Comparison of ENCODE assay signal across 1 cellular context in genomic region chrX:37454537-37455285, GRCh38.
TF ChIP-seq lines count a peak whose summit lies in the region.

No MANE protein-coding gene starts in this region.

TF ChIP-seq in H1, 55 proteins besides CTCF, POLR2A, EP300 and RAD21:
- no peak for TF ChIP-seq TBP (IDR thresholded peaks at IDR 0.05; ENCODE audit: low read depth, low read length)
- TF ChIP-seq NANOG (IDR thresholded peaks at IDR 0.05; ENCODE audit: insufficient read depth, low read depth, low read length, poor library complexity, severe bottlenecking), result no peak
- TF ChIP-seq, protein P1, sequence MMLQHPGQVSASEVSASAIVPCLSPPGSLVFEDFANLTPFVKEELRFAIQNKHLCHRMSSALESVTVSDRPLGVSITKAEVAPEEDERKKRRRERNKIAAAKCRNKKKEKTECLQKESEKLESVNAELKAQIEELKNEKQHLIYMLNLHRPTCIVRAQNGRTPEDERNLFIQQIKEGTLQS (IDR thresholded peaks at IDR 0.05; ENCODE audit: insufficient read depth, low read depth, low read length), result no peak
- TF ChIP-seq CBX8 (IDR thresholded peaks at IDR 0.05; ENCODE audit: borderline replicate concordance, low read depth, low read length), result no peak
- no peak for TF ChIP-seq NRF1 (IDR thresholded peaks at IDR 0.05; ENCODE audit: low read depth, low read length)
- TF ChIP-seq KDM1A (IDR thresholded peaks at IDR 0.05; ENCODE audit: borderline replicate concordance, low read length), result no peak
- TF ChIP-seq CTBP2 (IDR thresholded peaks at IDR 0.05; ENCODE audit: borderline replicate concordance, insufficient read depth, insufficient read length, low read length), result no peak
- TF ChIP-seq GTF2F1 (IDR thresholded peaks at IDR 0.05; ENCODE audit: borderline replicate concordance, low read depth, low read length), result no peak
- no peak for TF ChIP-seq BACH1 (IDR thresholded peaks at IDR 0.05; ENCODE audit: low read length)
- no peak for TF ChIP-seq EZH2 (IDR thresholded peaks at IDR 0.05; ENCODE audit: low read depth, low read length, severe bottlenecking)
- TF ChIP-seq HDAC6 (IDR thresholded peaks at IDR 0.05; ENCODE audit: low read depth, low read length), result no peak
- TF ChIP-seq MAFK (IDR thresholded peaks at IDR 0.05; ENCODE audit: low read depth, low read length), result no peak
- no peak for TF ChIP-seq PHF8 (conservative IDR thresholded peaks at IDR 0.05; ENCODE audit: low read depth, low read length)
- TF ChIP-seq TEAD4 (IDR thresholded peaks at IDR 0.05; ENCODE audit: low read depth, low read length), result no peak
- no peak for TF ChIP-seq SAP30 (IDR thresholded peaks at IDR 0.05; ENCODE audit: insufficient read depth, insufficient replicate concordance, low read length)
- TF ChIP-seq CHD7 (IDR thresholded peaks at IDR 0.05; ENCODE audit: insufficient replicate concordance, low read length), result no peak
- TF ChIP-seq TAF1 (IDR thresholded peaks at IDR 0.05; ENCODE audit: low read depth, low read length), result no peak
- no peak for TF ChIP-seq BCL11A (IDR thresholded peaks at IDR 0.05; ENCODE audit: low read depth in 2 of 2, low read length in 2 of 2)
- TF ChIP-seq SP2 (IDR thresholded peaks at IDR 0.05; ENCODE audit: low read length), result no peak
- TF ChIP-seq CHD1 (IDR thresholded peaks at IDR 0.05; ENCODE audit: low read depth, low read length), result no peak
TF ChIP-seq in H1: peak in this region for 0.
